In genomic region chr12:28413455-28414109, GRCh38 we compare ENCODE assay signal across 17 cellular contexts.
DNase-seq lines count a peak whose midpoint lies in the region; ATAC-seq, FAIRE-seq and TF ChIP-seq lines count a peak whose summit lies in the region.
"Had no signal": no experiment of that assay in that cellular context is flagged by ENCODE, and none has a peak within 500 bp of the region (broad histone marks: within the 10 kb centered on the region; RNA-seq: fewer than 3 reads in every experiment).

No MANE protein-coding gene starts in this region.

- no peak for TF ChIP-seq RAD21 in K562 (CRISPR knock-in tag; conservative IDR thresholded peaks at IDR 0.05 in 1 of 2, IDR thresholded peaks at IDR 0.05 in 1 of 2)

- peak overlapping the region; percentile 35 for H2AFZ ChIP-seq in K562 (ENCODE audit: low read depth, low read length)

- WGBS in K562 (ENCODE audit: insufficient coverage, low coverage, missing lambda C conversion rate): 25% methylated on average over 6 of the region's 6 CpGs

- no peaks in the 10 kb centered on the region for H3K27me3 ChIP-seq in K562 (ENCODE audit: control insufficient read depth in 2 of 2, insufficient read depth in 2 of 2, low read length in 2 of 2)
- H3K27me3 ChIP-seq: BE2C had no signal

- 0 out of 2 replicates have a peak, but pooled peaks cover 3% of the 10 kb centered on the region for H3K9me3 ChIP-seq in K562 (replicated peaks; ENCODE audit: control insufficient read depth, insufficient read depth, low read depth, low read length)
- H3K9me3 ChIP-seq: BE2C, mucosa of descending colon, thoracic aorta had no signal

- H3K9ac ChIP-seq in K562 (ENCODE audit: insufficient read depth in 1 of 2, low read depth in 2 of 2, low read length in 2 of 2): 0 out of 4 replicates have a peak overlapping the region, but pooled peaks of 1 of the 2 experiments have one; percentile 7

- no peak for FAIRE-seq in K562 (lab: Jason Lieb, UNC)

- H3K27ac ChIP-seq in K562 (ENCODE audit: extremely low read depth, low read depth, low read length): peak overlapping the region; percentile 58
- H3K27ac ChIP-seq: thoracic aorta had no signal

- no peak for TF ChIP-seq CTCF in K562 (IDR thresholded peaks at IDR 0.05 in 2 of 3, conservative IDR thresholded peaks at IDR 0.05 in 1 of 3; ENCODE audit: insufficient read depth in 2 of 3, low read depth in 1 of 3, low read length in 3 of 3)

- peak overlapping the region; percentile 53; the same call in 1 of the 2 replicates for H3K4me2 ChIP-seq in K562 (ENCODE audit: insufficient read depth, low read length)

- CTCF ChIA-PET in K562 (lab: Yijun Ruan, JAX; ENCODE audit: low intra/inter-chr PET ratio): no interaction called here

- POLR2A ChIA-PET in K562 (lab: Yijun Ruan, JAX): interaction anchor here (1.0 kb wide), 1 partner anchor 12 kb away, joined by 3 read pairs; no protein-coding TSS in a partner anchor

- no peaks in the 10 kb centered on the region; the same call in 2 of the 3 replicates for H3K36me3 ChIP-seq in K562 (ENCODE audit: control insufficient read depth, insufficient read depth, low read length)
- H3K36me3 ChIP-seq: BE2C, thoracic aorta had no signal

- no peak for TF ChIP-seq POLR2A in K562 (conservative IDR thresholded peaks at IDR 0.05)

- no peaks in the 10 kb centered on the region for H3K79me2 ChIP-seq in K562 (ENCODE audit: control insufficient read depth, insufficient read depth, low read length)

- in situ Hi-C loops in K562 (cut with MboI): no loop called here

- H3K4me3 ChIP-seq in K562: no peak overlapping the region
- H3K4me3 ChIP-seq: mucosa of descending colon, thoracic aorta had no signal

- no peak for TF ChIP-seq EP300 in K562 (IDR thresholded peaks at IDR 0.05; ENCODE audit: low read length)

- no peaks in the 10 kb centered on the region for H3K9me1 ChIP-seq in K562 (ENCODE audit: control insufficient read depth, insufficient read depth, low read length)

- no peaks in the 10 kb centered on the region for H4K20me1 ChIP-seq in K562 (replicated peaks; ENCODE audit: control insufficient read depth, insufficient read depth, low read length)

- DNase-seq in K562 (ENCODE audit: extremely low read depth in 1 of 4, low spot score in 3 of 4): peak in 2 of 4 experiments; percentile 20 to 39
- no peak for DNase-seq in NCI-H1092 treated with DMSO at 0.1 percent for 48 hours (lab: John Stamatoyannopoulos, UW)
- no peak for DNase-seq in SIG-M5 (lab: John Stamatoyannopoulos, UW)
- DNase-seq: activated gamma-delta T cell; BE2C; DMS 273 treated with DMSO at 0.1 percent for 48 hours; foreskin fibroblast; mucosa of descending colon; NCI-H2081 treated with DMSO at 0.1 percent for 48 hours; NCI-H526 treated with DMSO at 0.1 percent for 48 hours; stimulated activated CD4-positive, alpha-beta T cell treated with anti-CD3 and anti-CD28 coated beads, Interleukin-4, amount 100 ng/mL, for 1 hour had no signal

- no TSS peak for BruUV-seq in K562 (replicated peaks; lab: Mats Ljungman, UMichigan)

- no peaks in the 10 kb centered on the region; a peak in 2 of 5 replicates for H3K4me1 ChIP-seq in K562 (replicated peaks in 1 of 2; ENCODE audit: control insufficient read depth in 2 of 2, insufficient read depth in 2 of 2, low read length in 2 of 2)
- H3K4me1 ChIP-seq: BE2C had no signal

- intact Hi-C loops in K562 (cut with micrococcal nuclease): no loop called here

- peak; percentile 83 for ATAC-seq in GM18520 (IDR thresholded peaks at IDR 0.05; ENCODE audit: unreplicated experiment)
- peak; percentile 81 for ATAC-seq in GM21576 (IDR thresholded peaks at IDR 0.05; ENCODE audit: unreplicated experiment)
- peak; percentile 92 for ATAC-seq in HG03432 (IDR thresholded peaks at IDR 0.05; ENCODE audit: unreplicated experiment)
- peak; percentile 83 for ATAC-seq in K562
- no peak for ATAC-seq in GM21367 (IDR thresholded peaks at IDR 0.05; ENCODE audit: unreplicated experiment)
- no peak for ATAC-seq in HG03565 (IDR thresholded peaks at IDR 0.05; ENCODE audit: unreplicated experiment)
- ATAC-seq: mucosa of descending colon had no signal

TF ChIP-seq in K562, 482 proteins besides CTCF, POLR2A, EP300 and RAD21 (continues in another document):
- peak; percentile 52 for TF ChIP-seq CXXC5 (CRISPR knock-in tag; IDR thresholded peaks at IDR 0.05)
- TF ChIP-seq MLX (CRISPR knock-in tag; conservative IDR thresholded peaks at IDR 0.05): no peak
- TF ChIP-seq PTBP1 (IDR thresholded peaks at IDR 0.05; ENCODE audit: low read depth, low read length): no peak
- no peak for TF ChIP-seq NCOA4 (IDR thresholded peaks at IDR 0.05; ENCODE audit: partially characterized antibody)
- TF ChIP-seq TCF7L2 (IDR thresholded peaks at IDR 0.05; ENCODE audit: low read depth, low read length): no peak
- TF ChIP-seq USF1 (CRISPR knock-in tag; IDR thresholded peaks at IDR 0.05): no peak
- no peak for TF ChIP-seq IFI16 (CRISPR knock-in tag; IDR thresholded peaks at IDR 0.05)
- no peak for TF ChIP-seq MTA1 (IDR thresholded peaks at IDR 0.05; ENCODE audit: borderline replicate concordance)
- TF ChIP-seq PRMT5 (CRISPR knock-in tag; IDR thresholded peaks at IDR 0.05): no peak
- no peak for TF ChIP-seq ZNF263 (CRISPR knock-in tag; IDR thresholded peaks at IDR 0.05; ENCODE audit: borderline replicate concordance)
- no peak for TF ChIP-seq E2F3 (CRISPR knock-in tag; IDR thresholded peaks at IDR 0.05)
- peak; percentile 26; the same call in 1 of the 2 replicates for TF ChIP-seq SMARCA4 (IDR thresholded peaks at IDR 0.05)
- TF ChIP-seq NRF1 (conservative IDR thresholded peaks at IDR 0.05 in 1 of 2, IDR thresholded peaks at IDR 0.05 in 1 of 2): peak; percentile 38 to 50; a peak in 3 of 4 replicates
- TF ChIP-seq ZNF77 (CRISPR knock-in tag; IDR thresholded peaks at IDR 0.05): no peak
- no peak for TF ChIP-seq SRSF9 (IDR thresholded peaks at IDR 0.05; ENCODE audit: borderline replicate concordance, low read depth, low read length)
- TF ChIP-seq CHAMP1 (IDR thresholded peaks at IDR 0.05): 0 out of 2 replicates have a peak, but pooled peaks have one; percentile 43
- TF ChIP-seq TBP (optimal IDR thresholded peaks at IDR 0.05; ENCODE audit: low read depth, low read length): no peak
- no peak for TF ChIP-seq NELFE (IDR thresholded peaks at IDR 0.05; ENCODE audit: insufficient read depth, insufficient read length)
- TF ChIP-seq MCM7 (IDR thresholded peaks at IDR 0.05): no peak
- peak; percentile 49 for TF ChIP-seq SPI1 (IDR thresholded peaks at IDR 0.05; ENCODE audit: borderline replicate concordance, low read depth, low read length)
- TF ChIP-seq TCF7 (IDR thresholded peaks at IDR 0.05; ENCODE audit: borderline replicate concordance): no peak
- TF ChIP-seq ZFPM2 (CRISPR knock-in tag; IDR thresholded peaks at IDR 0.05): no peak
- TF ChIP-seq NR2C2 (CRISPR knock-in tag; IDR thresholded peaks at IDR 0.05): no peak
- no peak for TF ChIP-seq NR2C2 (tag; IDR thresholded peaks at IDR 0.05)
- no peak for TF ChIP-seq NFRKB (IDR thresholded peaks at IDR 0.05; ENCODE audit: low read depth)
- no peak for TF ChIP-seq TOE1 (IDR thresholded peaks at IDR 0.05; ENCODE audit: borderline replicate concordance)
- no peak for TF ChIP-seq TOE1 (CRISPR knock-in tag; IDR thresholded peaks at IDR 0.05; ENCODE audit: borderline replicate concordance, low read depth)
- TF ChIP-seq ZNF408 (CRISPR knock-in tag; IDR thresholded peaks at IDR 0.05; ENCODE audit: low read depth): no peak
- 0 out of 2 replicates have a peak, but pooled peaks have one; percentile 17 for TF ChIP-seq PKNOX1 (IDR thresholded peaks at IDR 0.05)

Comparison
In these comparisons a context has a peak if more than half of its experiments do, and no peak if none do; other contexts are left out.
1. ATAC-seq: peak in GM18520 (single experiment), GM21576 (single experiment), HG03432 (single experiment) and K562 (single experiment); none in GM21367 (single experiment) and HG03565 (single experiment).